9 cellular contexts compared by ENCODE assay signal in genomic region chr10:74502963-74503608, GRCh38.
DNase-seq lines count a peak whose midpoint lies in the region; ATAC-seq, FAIRE-seq and TF ChIP-seq lines count a peak whose summit lies in the region.
"Had no signal": no experiment of that assay in that cellular context is flagged by ENCODE, and none has a peak within 500 bp of the region (broad histone marks: within the 10 kb centered on the region; RNA-seq: fewer than 3 reads in every experiment).

No MANE protein-coding gene starts in this region.

- no peak for TF ChIP-seq POLR2A in breast epithelium (IDR thresholded peaks at IDR 0.05)
- no peak for TF ChIP-seq POLR2A in sigmoid colon (IDR thresholded peaks at IDR 0.05)

- POLR2A ChIA-PET in MCF 10A (lab: Yijun Ruan, JAX) = interaction anchor here (1.0 to 1.2 kb wide), 3 partner anchors 10 to 25 kb away, joined by 4 read pairs; no protein-coding TSS in a partner anchor
- POLR2A ChIA-PET in RWPE1 (lab: Yijun Ruan, JAX; ENCODE audit: low non-redundant PET) = no interaction called here

- H3K4me1 Mint-ChIP-seq in MCF 10A (ENCODE audit: insufficient read depth, unreplicated experiment) = peaks cover 18% of the 10 kb centered on the region

- H3K4me1 ChIP-seq in breast epithelium (no peaks in the 10 kb centered on the region), sigmoid colon (peaks cover 0 to 13% (median 5%) of the 10 kb centered on the region in 4 donors)

- no peaks in the 10 kb centered on the region for H3K27me3 Mint-ChIP-seq in MCF 10A (ENCODE audit: insufficient read depth, unreplicated experiment)

- BruUV-seq in MCF 10A (replicated peaks; lab: Mats Ljungman, UMichigan) = no TSS peak

- H3K27ac ChIP-seq in breast epithelium (no peak overlapping the region), RWPE1 (no peak overlapping the region), sigmoid colon (no peak overlapping the region)

- WGBS in sigmoid colon, 2 donors = 93 to 96% methylated on average over 1 of the region's 1 CpG

- H3K27me3 ChIP-seq in breast epithelium = no peaks in the 10 kb centered on the region
- H3K27me3 ChIP-seq in sigmoid colon = no peaks in the 10 kb centered on the region

- H3K9me3 ChIP-seq in breast epithelium (no peaks in the 10 kb centered on the region), sigmoid colon (no peaks in the 10 kb centered on the region)
- H3K9me3 ChIP-seq: Caco-2 had no signal

- H3K9me3 Mint-ChIP-seq in MCF 10A (ENCODE audit: unreplicated experiment) = peaks cover 8% of the 10 kb centered on the region

- FAIRE-seq in urothelium cell line (lab: Jason Lieb, UNC) = no peak

- TF ChIP-seq EP300 in sigmoid colon (IDR thresholded peaks at IDR 0.05) = no peak

- no peak overlapping the region for H3K4me3 Mint-ChIP-seq in MCF 10A (ENCODE audit: unreplicated experiment)

- intact Hi-C loops in MCF 10A (cut with micrococcal nuclease) = no loop called here
- intact Hi-C loops in breast epithelium (cut with DNase I; ENCODE audit: low total_unique reads) = no loop called here
- intact Hi-C loops in sigmoid colon (cut with DNase I) = no loop called here

- CTCF ChIA-PET in MCF 10A (lab: Yijun Ruan, JAX) = interaction anchor here (0.6 kb wide), 1 partner anchor 523 kb away, joined by 6 read pairs; no protein-coding TSS in a partner anchor
- CTCF ChIA-PET in RWPE1 (lab: Yijun Ruan, JAX) = no interaction called here

- TF ChIP-seq CTCF in MCF 10A (IDR thresholded peaks at IDR 0.05; ENCODE audit: unreplicated experiment) (no peak), breast epithelium (IDR thresholded peaks at IDR 0.05) (no peak), RWPE1 (conservative IDR thresholded peaks at IDR 0.05; ENCODE audit: low read depth) (no peak), sigmoid colon (IDR thresholded peaks at IDR 0.05) (no peak)

- H3K27ac Mint-ChIP-seq in MCF 10A (ENCODE audit: low read depth, unreplicated experiment) = peak overlapping the region; percentile 81

- H3K4me3 ChIP-seq in breast epithelium (no peak overlapping the region), sigmoid colon (no peak overlapping the region)

- H3K36me3 ChIP-seq in breast epithelium = no peaks in the 10 kb centered on the region
- H3K36me3 ChIP-seq in sigmoid colon = no peaks in the 10 kb centered on the region

- H3K36me3 Mint-ChIP-seq in MCF 10A (ENCODE audit: insufficient read depth, unreplicated experiment) = peaks cover 25% of the 10 kb centered on the region

- ATAC-seq in esophagus mucosa = peak; percentile 84

- DNase-seq in MCF 10A (ENCODE audit: unreplicated experiment) = peak; percentile 78
- no peak for DNase-seq in breast epithelium (ENCODE audit: low spot score in 2 of 2)
- DNase-seq in RWPE1 (ENCODE audit: low spot score) = peak; percentile 64
- peak; percentile 6 for DNase-seq in urothelium cell line (ENCODE audit: low spot score)
- no peak for DNase-seq in sigmoid colon
- no peak for DNase-seq in GOT3 (lab: John Stamatoyannopoulos, UW)
- DNase-seq in DMS79 (lab: John Stamatoyannopoulos, UW) = no peak
- DNase-seq: Caco-2 had no signal

Comparison
In these comparisons a context has a peak if more than half of its experiments do, and no peak if none do; other contexts are left out.
1. DNase-seq: peak in MCF 10A (single experiment), RWPE1 (single experiment) and urothelium cell line (single experiment); none in breast epithelium (0 of 2), sigmoid colon (single experiment), GOT3 (single experiment) and DMS79 (single experiment).